ENCODE assay signal across 8 cellular contexts in the genomic region with DNA sequence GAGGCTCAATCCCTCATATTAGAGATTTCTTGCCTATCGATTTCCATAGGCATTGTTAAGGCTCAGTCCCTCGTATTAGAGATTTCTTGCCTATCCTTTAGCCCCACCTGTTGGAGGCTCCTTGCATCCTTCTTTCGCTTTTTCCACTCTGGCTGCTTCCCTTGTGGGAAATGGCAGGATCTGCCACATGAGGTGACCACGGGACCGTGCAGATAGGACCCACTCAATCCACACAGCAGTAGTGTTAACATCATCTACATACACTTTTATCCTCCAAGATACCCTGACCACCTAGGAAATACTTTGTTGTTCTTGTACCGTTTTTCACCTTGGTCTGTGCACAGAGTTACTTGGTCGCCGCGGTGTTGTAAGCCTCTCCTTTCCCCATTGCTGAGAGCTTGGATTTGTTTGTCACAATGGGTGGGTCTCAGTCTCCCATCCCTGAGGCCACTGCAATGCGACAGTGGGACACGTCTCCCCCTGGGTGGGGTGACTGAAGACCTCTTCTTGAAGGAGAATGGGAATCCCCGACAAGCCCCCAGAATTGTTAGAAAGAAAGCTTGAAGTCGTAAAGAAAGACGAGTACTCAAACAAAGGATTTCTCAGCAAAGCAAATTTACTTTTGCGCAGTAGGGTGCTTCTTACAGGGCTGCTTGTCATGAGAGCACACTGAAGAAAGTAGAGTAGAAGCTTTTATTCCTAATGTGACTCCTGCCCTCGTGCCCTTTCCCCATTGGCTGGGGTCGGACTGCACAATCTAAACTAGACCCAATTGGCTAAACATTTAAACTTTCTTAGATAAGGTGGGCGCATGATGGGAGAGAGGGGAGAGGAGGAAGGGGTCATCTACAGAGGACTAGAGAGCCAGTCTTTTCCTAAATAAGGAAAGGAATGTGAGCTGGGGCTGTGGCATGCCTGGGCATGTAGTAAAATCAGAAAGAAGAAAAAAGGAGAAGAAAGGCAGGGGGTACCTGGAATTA. TPM values are rescaled to one million over a fixed set of nuclear protein-coding genes. Genes with fewer than 3 reads are reported as not detected.
DNase-seq lines count a peak whose midpoint lies in the region; ATAC-seq and TF ChIP-seq lines count a peak whose summit lies in the region.

No MANE protein-coding gene starts in this region.

- intact Hi-C loops in aorta (cut with DNase I): loop anchor here in 1 of 2 donors (5.0 kb wide), 1 partner anchor 229 kb away; no protein-coding TSS in a partner anchor

- CTCF ChIA-PET in HEK293 (lab: Yijun Ruan, JAX): interaction anchor here (0.5 to 1.7 kb wide), 14 partner anchors 8 to 676 kb away, joined by 3 to 6 read pairs (median 4); no protein-coding TSS in a partner anchor

- POLR2A ChIA-PET in HEK293 (lab: Yijun Ruan, JAX): no interaction called here

- H3K4me1 Mint-ChIP-seq in type B pancreatic cell (ENCODE audit: unreplicated experiment): peaks cover 14% of the 10 kb centered on the region

- H3K9me3 Mint-ChIP-seq in type B pancreatic cell: peaks cover 6% of the 10 kb centered on the region

- H3K27ac Mint-ChIP-seq in type B pancreatic cell: peak overlapping the region; percentile 86

- H3K4me3 ChIP-seq in HEK293 (ENCODE audit: low read depth, low read length) (no peak overlapping the region), WERI-Rb-1 (ENCODE audit: low read depth, low read length) (no peak overlapping the region), hepatocyte (peak overlapping the region; percentile 31), aorta (ENCODE audit: low read length in 2 of 2) (no peak overlapping the region)

- peaks cover 35% of the 10 kb centered on the region for H3K36me3 Mint-ChIP-seq in type B pancreatic cell

- no peaks in the 10 kb centered on the region for H4K20me1 ChIP-seq in hepatocyte (ENCODE audit: insufficient read depth, poor library complexity, severe bottlenecking)

- no peaks in the 10 kb centered on the region for H3K9me3 ChIP-seq in HEK293 (ENCODE audit: control insufficient read depth, insufficient read depth, low read depth, low read length)
- no peaks in the 10 kb centered on the region for H3K9me3 ChIP-seq in WERI-Rb-1 (ENCODE audit: severe bottlenecking)
- H3K9me3 ChIP-seq in hepatocyte (ENCODE audit: low read depth): no peaks in the 10 kb centered on the region
- H3K9me3 ChIP-seq in aorta (ENCODE audit: control insufficient read depth, low read length): no peaks in the 10 kb centered on the region

- TF ChIP-seq CTCF in HEK293 (tag by site-specific recombination; IDR thresholded peaks at IDR 0.05) (no peak), WERI-Rb-1 (IDR thresholded peaks at IDR 0.05; ENCODE audit: low read depth, low read length) (peak; percentile 70), hepatocyte (IDR thresholded peaks at IDR 0.05; ENCODE audit: poor library complexity) (peak; percentile 83), type B pancreatic cell (conservative IDR thresholded peaks at IDR 0.05) (peak; percentile 73)

- H3K27me3 ChIP-seq in WERI-Rb-1 (ENCODE audit: insufficient read depth, low read depth, severe bottlenecking) (no peaks in the 10 kb centered on the region), hepatocyte (no peaks in the 10 kb centered on the region), aorta (ENCODE audit: control insufficient read depth in 1 of 2, insufficient read depth in 2 of 2, low read length in 1 of 2) (no peaks in the 10 kb centered on the region)

- DNase-seq in Ammon's horn (ENCODE audit: low spot score) (peak; percentile 21), WERI-Rb-1 (peak; percentile 58), hepatocyte (ENCODE audit: low spot score) (peak; percentile 85), type B pancreatic cell (ENCODE audit: extremely low spot score, unreplicated experiment) (no peak), aorta (no peak), occipital lobe (lab: John Stamatoyannopoulos, UW) (no peak)

- no peak overlapping the region for H3K27ac ChIP-seq in HEK293 (ENCODE audit: extremely low read depth, low read depth, low read length)
- H3K27ac ChIP-seq in WERI-Rb-1: 0 out of 2 replicates have a peak overlapping the region, but pooled peaks have one; percentile 6
- peak overlapping the region; percentile 88 for H3K27ac ChIP-seq in hepatocyte
- no peak overlapping the region for H3K27ac ChIP-seq in aorta (ENCODE audit: low read depth in 1 of 2, low read length in 2 of 2)

- H3K79me2 ChIP-seq in hepatocyte: peaks cover 3% of the 10 kb centered on the region

- peak overlapping the region; percentile 75 for H3K4me2 ChIP-seq in hepatocyte

- H3K36me3 ChIP-seq in HEK293 (ENCODE audit: control insufficient read depth in 2 of 2, insufficient read depth in 1 of 2, low read length in 2 of 2): peaks cover 4 to 17% of the 10 kb centered on the region in 2 experiments; a peak in 2 of 3 replicates
- no peaks in the 10 kb centered on the region for H3K36me3 ChIP-seq in WERI-Rb-1
- no peaks in the 10 kb centered on the region for H3K36me3 ChIP-seq in hepatocyte (replicated peaks; ENCODE audit: insufficient read depth, low read depth)
- H3K36me3 ChIP-seq in aorta (ENCODE audit: control insufficient read depth in 1 of 2, insufficient read depth in 2 of 2, low read length in 1 of 2): no peaks in the 10 kb centered on the region

- peak overlapping the region; percentile 52 for H2AFZ ChIP-seq in hepatocyte

- H3K4me3 Mint-ChIP-seq in type B pancreatic cell: peak overlapping the region; percentile 53

- H3K27me3 Mint-ChIP-seq in type B pancreatic cell: no peaks in the 10 kb centered on the region

- H3K4me1 ChIP-seq in HEK293 (ENCODE audit: control insufficient read depth, insufficient read depth, low read length) (no peaks in the 10 kb centered on the region), hepatocyte (ENCODE audit: insufficient read depth) (no peaks in the 10 kb centered on the region), aorta (ENCODE audit: control insufficient read depth in 1 of 2, insufficient read depth in 2 of 2, low read length in 2 of 2) (no peaks in the 10 kb centered on the region)

- no peaks in the 10 kb centered on the region for H3K9me2 ChIP-seq in hepatocyte (replicated peaks; ENCODE audit: insufficient read depth)

- no peak for ATAC-seq in GM21723 (IDR thresholded peaks at IDR 0.05; ENCODE audit: unreplicated experiment)
- ATAC-seq in aorta (ENCODE audit: low FRiP score): no peak

- WGBS in hepatocyte (ENCODE audit: low lambda C conversion rate, missing lambda C conversion rate): 6% methylated on average over 18 of the region's 18 CpGs
- WGBS in aorta, 2 donors: 82 to 88% methylated on average over 18 of the region's 18 CpGs

TF ChIP-seq in HEK293, 187 proteins besides CTCF, POLR2A, EP300 and RAD21:
- TF ChIP-seq ZNF654 (tag by site-specific recombination; IDR thresholded peaks at IDR 0.05; ENCODE audit: low read depth): peak; percentile 55
- TF ChIP-seq, protein P1, sequence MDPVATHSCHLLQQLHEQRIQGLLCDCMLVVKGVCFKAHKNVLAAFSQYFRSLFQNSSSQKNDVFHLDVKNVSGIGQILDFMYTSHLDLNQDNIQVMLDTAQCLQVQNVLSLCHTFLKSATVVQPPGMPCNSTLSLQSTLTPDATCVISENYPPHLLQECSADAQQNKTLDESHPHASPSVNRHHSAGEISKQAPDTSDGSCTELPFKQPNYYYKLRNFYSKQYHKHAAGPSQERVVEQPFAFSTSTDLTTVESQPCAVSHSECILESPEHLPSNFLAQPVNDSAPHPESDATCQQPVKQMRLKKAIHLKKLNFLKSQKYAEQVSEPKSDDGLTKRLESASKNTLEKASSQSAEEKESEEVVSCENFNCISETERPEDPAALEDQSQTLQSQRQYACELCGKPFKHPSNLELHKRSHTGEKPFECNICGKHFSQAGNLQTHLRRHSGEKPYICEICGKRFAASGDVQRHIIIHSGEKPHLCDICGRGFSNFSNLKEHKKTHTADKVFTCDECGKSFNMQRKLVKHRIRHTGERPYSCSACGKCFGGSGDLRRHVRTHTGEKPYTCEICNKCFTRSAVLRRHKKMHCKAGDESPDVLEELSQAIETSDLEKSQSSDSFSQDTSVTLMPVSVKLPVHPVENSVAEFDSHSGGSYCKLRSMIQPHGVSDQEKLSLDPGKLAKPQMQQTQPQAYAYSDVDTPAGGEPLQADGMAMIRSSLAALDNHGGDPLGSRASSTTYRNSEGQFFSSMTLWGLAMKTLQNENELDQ (tag by site-specific recombination; IDR thresholded peaks at IDR 0.05; ENCODE audit: low read depth): no peak
- no peak for TF ChIP-seq ZFP69B (tag by site-specific recombination; IDR thresholded peaks at IDR 0.05)
TF ChIP-seq in HEK293: peak in this region for 1.

RNA-seq across cellular contexts. Expression of a gene that starts 19.8 kb away (rescaled TPM):
- total RNA-seq in hepatocyte: 14.8 and 15.3 TPM in 2 replicates
- 9.6 and 12.6 TPM in 2 replicates for polyA plus RNA-seq in hepatocyte
- total RNA-seq in type B pancreatic cell (ENCODE audit: low replicate concordance): 15.5 and 19.3 TPM in 2 replicates
- 10 to 100 TPM in 1 of 2 donors, 1 to 10 TPM in 1; 7.5 to 13.2 TPM for total RNA-seq in aorta
- polyA plus RNA-seq in aorta: 1 to 10 TPM; 5.5 to 9.1 TPM
- 17.3 TPM for total RNA-seq in occipital lobe

RNA-seq across cellular contexts. Expression of a gene that starts 29.0 kb away (rescaled TPM):
- total RNA-seq in hepatocyte (24.7 and 33.9 TPM in 2 replicates), type B pancreatic cell (ENCODE audit: low replicate concordance) (29.3 and 32.5 TPM in 2 replicates), aorta (10 to 100 TPM; 23.5 to 27.2 TPM), occipital lobe (49.0 TPM)
- polyA plus RNA-seq in hepatocyte (22.8 and 26.7 TPM in 2 replicates), aorta (10 to 100 TPM; 11.9 to 12.7 TPM)

RNA-seq across cellular contexts. Expression of a gene that starts 29.5 kb away (rescaled TPM):
- 44.6 and 44.8 TPM in 2 replicates for total RNA-seq in hepatocyte
- 8.6 and 9.6 TPM in 2 replicates for polyA plus RNA-seq in hepatocyte
- 0.29 and 0.74 TPM in 2 replicates for total RNA-seq in type B pancreatic cell (ENCODE audit: low replicate concordance)
- total RNA-seq in aorta: not detected
- polyA plus RNA-seq in aorta: 1 to 10 TPM in 1 of 2 donors, not detected in 1; 3.3 TPM
- total RNA-seq in occipital lobe: not detected

Comparison
In these comparisons a context has a peak if more than half of its experiments do, and no peak if none do; other contexts are left out.
1. DNase-seq: peak in Ammon's horn (single experiment), WERI-Rb-1 (single experiment) and hepatocyte (single experiment); none in type B pancreatic cell (single experiment), aorta (0 of 2) and occipital lobe (single experiment).
2. H3K27ac ChIP-seq: peak in WERI-Rb-1 (single experiment) and hepatocyte (single experiment); none in HEK293 (single experiment) and aorta (0 of 2).
3. RNA of a gene that starts 29.5 kb away (total RNA-seq): 44.6 to 44.8 TPM in hepatocyte; 0.29 to 0.74 TPM in type B pancreatic cell, not detected in aorta and not detected in occipital lobe (single experiment); every median in the first group is over 10 times any median in the second.